15 cellular contexts compared by ENCODE assay signal in genomic region chr1:229988534-229988933, GRCh38.
"Had no signal": no experiment of that assay in that cellular context is flagged by ENCODE, and none has a peak within 500 bp of the region (broad histone marks: within the 10 kb centered on the region; RNA-seq: fewer than 3 reads in every experiment).

No MANE protein-coding gene starts in this region.

- H3K27me3 Mint-ChIP-seq: dendritic cell treated with granulocyte-macrophage colony-stimulating factor and Interleukin-4, amounts not matched to agents 40 ng/mL and 50 ng/mL, for 4 days had no signal

- H3K4me1 Mint-ChIP-seq: natural killer cell, neural crest cell had no signal

- FAIRE-seq: colon had no signal

- ATAC-seq: foreskin keratinocyte, heart left ventricle, left lobe of liver, mucosa of descending colon, natural killer cell, right cardiac atrium had no signal

- H3K9me3 Mint-ChIP-seq: dendritic cell treated with granulocyte-macrophage colony-stimulating factor and Interleukin-4, amounts not matched to agents 40 ng/mL and 50 ng/mL, for 4 days; natural killer cell; neural crest cell had no signal

- H3K4me2 ChIP-seq: smooth muscle cell had no signal

- H3K27ac ChIP-seq: foreskin keratinocyte, heart left ventricle, ovary had no signal

- H3K36me3 ChIP-seq: heart left ventricle, ovary had no signal

- H3K27ac Mint-ChIP-seq: dendritic cell treated with granulocyte-macrophage colony-stimulating factor and Interleukin-4, amounts not matched to agents 40 ng/mL and 50 ng/mL, for 4 days; natural killer cell had no signal

- H3K4me3 ChIP-seq: heart left ventricle, mucosa of descending colon, ovary, smooth muscle cell had no signal

- H3K9me3 ChIP-seq: heart left ventricle, mucosa of descending colon, ovary had no signal

- H3K4me1 ChIP-seq: foreskin keratinocyte had no signal

- H3K27me3 ChIP-seq: heart left ventricle, ovary had no signal

- H3K4me3 Mint-ChIP-seq: dendritic cell treated with granulocyte-macrophage colony-stimulating factor and Interleukin-4, amounts not matched to agents 40 ng/mL and 50 ng/mL, for 4 days; natural killer cell; neural crest cell had no signal

- H3K36me3 Mint-ChIP-seq: natural killer cell had no signal

- DNase-seq: foreskin keratinocyte; heart left ventricle; islet precursor cell; mucosa of descending colon; natural killer cell; ovary; right cardiac atrium; stimulated activated CD4-positive, alpha-beta T cell treated with anti-CD3 and anti-CD28 coated beads, Interleukin-2, amount 100 ng/mL, for 48 hours; stimulated activated naive CD4-positive, alpha-beta T cell treated with Interleukin-2 at 50 U/mL for 16 hours; trophoblast cell had no signal
